ENCODE assay signal across 21 cellular contexts in genomic region chr12:59873136-59873535, GRCh38.
DNase-seq lines count a peak whose midpoint lies in the region; ATAC-seq, FAIRE-seq and TF ChIP-seq lines count a peak whose summit lies in the region.
"Had no signal": no experiment of that assay in that cellular context is flagged by ENCODE, and none has a peak within 500 bp of the region (broad histone marks: within the 10 kb centered on the region; RNA-seq: fewer than 3 reads in every experiment).

No MANE protein-coding gene starts in this region.

- in situ Hi-C loops in gastrocnemius medialis (cut with MboI; ENCODE audit: low sequenced_read_pairs in 4 of 4), result no loop called here

- H3K27me3 Mint-ChIP-seq in WTC11 (ENCODE audit: low read depth), result no peaks in the 10 kb centered on the region
- H3K27me3 Mint-ChIP-seq in nephron progenitor cell (ENCODE audit: low read depth, poor library complexity), result peaks cover 4% of the 10 kb centered on the region
- H3K27me3 Mint-ChIP-seq: B cell had no signal

- H3K36me3 ChIP-seq in gastrocnemius medialis, result no peaks in the 10 kb centered on the region
- H3K36me3 ChIP-seq: BLaER1 treated with 17β-estradiol and CSF1 and Interleukin-3, amounts not matched to agents 10 nM and 100 nM had no signal

- no peak overlapping the region for H3K27ac ChIP-seq in gastrocnemius medialis
- H3K27ac ChIP-seq: BLaER1 treated with 17β-estradiol and CSF1 and Interleukin-3, amounts not matched to agents 10 nM and 100 nM; HL-60 had no signal

- H3K4me3 Mint-ChIP-seq in WTC11 (no peak overlapping the region), nephron progenitor cell (no peak overlapping the region)
- H3K4me3 Mint-ChIP-seq: B cell; CD8-positive, alpha-beta T cell; H9 had no signal

- TF ChIP-seq POLR2A in gastrocnemius medialis (IDR thresholded peaks at IDR 0.05), result no peak

- H3K27ac Mint-ChIP-seq in WTC11, result peak overlapping the region; percentile 43; the same call in 1 of the 2 replicates
- peak overlapping the region; percentile 66 for H3K27ac Mint-ChIP-seq in nephron progenitor cell
- H3K27ac Mint-ChIP-seq: B cell; CD8-positive, alpha-beta T cell; H9 had no signal

- H3K36me3 Mint-ChIP-seq in WTC11 (peaks cover 14% of the 10 kb centered on the region), nephron progenitor cell (ENCODE audit: low read depth) (no peaks in the 10 kb centered on the region)
- H3K36me3 Mint-ChIP-seq: CD8-positive, alpha-beta T cell had no signal

- H3K4me3 ChIP-seq in epithelial cell of esophagus (ENCODE audit: low read length) (no peak overlapping the region), gastrocnemius medialis (no peak overlapping the region)
- H3K4me3 ChIP-seq: BLaER1 treated with 17β-estradiol and CSF1 and Interleukin-3, amounts not matched to agents 10 nM and 100 nM; GM12878 had no signal

- H3K4me1 ChIP-seq in gastrocnemius medialis, result no peaks in the 10 kb centered on the region

- H3K9me3 Mint-ChIP-seq in WTC11 (peaks cover 21% of the 10 kb centered on the region), nephron progenitor cell (peaks cover 3% of the 10 kb centered on the region)
- H3K9me3 Mint-ChIP-seq: CD8-positive, alpha-beta T cell had no signal

- TF ChIP-seq CTCF in WTC11 (IDR thresholded peaks at IDR 0.05) (no peak), epithelial cell of esophagus (IDR thresholded peaks at IDR 0.05; ENCODE audit: insufficient read depth, low read depth, low read length, missing control alignments) (no peak), nephron progenitor cell (IDR thresholded peaks at IDR 0.05) (no peak), gastrocnemius medialis (IDR thresholded peaks at IDR 0.05 in 4 of 5, conservative IDR thresholded peaks at IDR 0.05 in 1 of 5) (no peak)

- intact Hi-C loops in gastrocnemius medialis (cut with DNase I; ENCODE audit: low total_unique reads), result no loop called here

- H3K27me3 ChIP-seq in gastrocnemius medialis, result no peaks in the 10 kb centered on the region
- H3K27me3 ChIP-seq: BLaER1 treated with 17β-estradiol and CSF1 and Interleukin-3, amounts not matched to agents 10 nM and 100 nM had no signal

- no peak for FAIRE-seq in frontal cortex (lab: Jason Lieb, UNC)
- FAIRE-seq: GM12878, GM19239, H1 had no signal

- POLR2A ChIA-PET in WTC11 (lab: Charles Lee), result no interaction called here

- DNase-seq in A172 (ENCODE audit: low spot score) (peak; percentile 11), WTC11 (ENCODE audit: low spot score) (no peak), epithelial cell of esophagus (ENCODE audit: low read depth) (peak; percentile 11), nephron progenitor cell (no peak), NCI-H524 treated with DMSO at 0.1 percent for 48 hours (lab: John Stamatoyannopoulos, UW) (no peak), gastrocnemius medialis (no peak), frontal cortex (ENCODE audit: low spot score in 2 of 2) (no peak)
- DNase-seq: 8988T; Calu3; CD8-positive, alpha-beta T cell; DMS 273 treated with DMSO at 0.1 percent for 48 hours; DMS53; DND-41; EL; H9 had no signal

- peaks cover 36% of the 10 kb centered on the region for H3K4me1 Mint-ChIP-seq in WTC11
- peaks cover 5% of the 10 kb centered on the region for H3K4me1 Mint-ChIP-seq in nephron progenitor cell

- no peaks in the 10 kb centered on the region for H3K9me3 ChIP-seq in gastrocnemius medialis

- ATAC-seq in WTC11 (no peak), gastrocnemius medialis (no peak)
- ATAC-seq: CD8-positive, alpha-beta T cell; GM12878 had no signal

- CTCF ChIA-PET in WTC11 (lab: Charles Lee), result no interaction called here

TF ChIP-seq in WTC11, 78 proteins besides CTCF, POLR2A, EP300 and RAD21:
- TF ChIP-seq STAT6 (CRISPR knock-in tag; conservative IDR thresholded peaks at IDR 0.05; ENCODE audit: low read depth) (no peak), MLX (CRISPR knock-in tag; IDR thresholded peaks at IDR 0.05) (no peak), ZNF317 (CRISPR knock-in tag; IDR thresholded peaks at IDR 0.05; ENCODE audit: borderline replicate concordance, low read depth) (no peak), ZNF512 (CRISPR knock-in tag; IDR thresholded peaks at IDR 0.05; ENCODE audit: borderline replicate concordance) (no peak), ESRRA (CRISPR knock-in tag; IDR thresholded peaks at IDR 0.05; ENCODE audit: borderline replicate concordance) (no peak), NFYB (CRISPR knock-in tag; conservative IDR thresholded peaks at IDR 0.05; ENCODE audit: low read depth) (no peak)

Comparison
In these comparisons a context has a peak if more than half of its experiments do, and no peak if none do; other contexts are left out.
1. DNase-seq: peak in A172 (single experiment) and epithelial cell of esophagus (single experiment); none in WTC11 (single experiment), nephron progenitor cell (single experiment), NCI-H524 treated with DMSO at 0.1 percent for 48 hours (single experiment), gastrocnemius medialis (0 of 2) and frontal cortex (0 of 2).